Comparison of ENCODE assay signal across 29 cellular contexts in the genomic region with DNA sequence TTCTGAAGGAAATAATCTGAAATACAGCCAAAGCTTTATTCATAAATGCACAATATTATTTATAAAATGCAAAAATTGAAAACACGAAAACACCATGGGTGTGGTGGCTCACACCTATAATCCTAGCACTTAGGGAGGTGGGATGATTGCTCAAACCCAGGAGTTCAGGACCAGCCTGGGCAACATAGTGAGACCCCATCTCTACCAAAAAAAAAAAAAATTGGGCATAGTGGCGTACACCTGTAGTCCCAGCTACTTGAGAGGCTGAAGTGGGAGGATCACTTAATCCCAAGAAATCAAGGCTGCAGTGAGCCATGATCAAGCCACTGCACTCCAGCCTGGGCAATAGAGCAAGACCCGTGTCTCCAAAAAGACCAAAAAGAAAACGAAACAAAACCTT.
"Had no signal": no experiment of that assay in that cellular context is flagged by ENCODE, and none has a peak within 500 bp of the region (broad histone marks: within the 10 kb centered on the region; RNA-seq: fewer than 3 reads in every experiment).

No MANE protein-coding gene starts in this region.

- H3K36me3 ChIP-seq: colonic mucosa, esophagus muscularis mucosa, esophagus squamous epithelium, gastrocnemius medialis, gastroesophageal sphincter, heart left ventricle, heart right ventricle had no signal

- H3K27ac ChIP-seq: colonic mucosa, coronary artery, dorsolateral prefrontal cortex, epithelial cell of prostate, esophagus muscularis mucosa, esophagus squamous epithelium, foreskin keratinocyte, gastrocnemius medialis, gastroesophageal sphincter, heart left ventricle, heart right ventricle had no signal

- FAIRE-seq: colon, endometrium, endothelial cell of umbilical vein, frontal cortex had no signal

- H3K27ac Mint-ChIP-seq: dendritic cell treated with granulocyte-macrophage colony-stimulating factor and Interleukin-4, amounts not matched to agents 40 ng/mL and 50 ng/mL, for 4 days; effector memory CD8-positive, alpha-beta T cell; endodermal cell had no signal

- H3K27me3 Mint-ChIP-seq: effector memory CD8-positive, alpha-beta T cell had no signal

- H3K9me3 Mint-ChIP-seq: dendritic cell treated with granulocyte-macrophage colony-stimulating factor and Interleukin-4, amounts not matched to agents 40 ng/mL and 50 ng/mL, for 4 days; effector memory CD8-positive, alpha-beta T cell had no signal

- H3K9me3 ChIP-seq: colonic mucosa, esophagus muscularis mucosa, esophagus squamous epithelium, gastrocnemius medialis, gastroesophageal sphincter, heart left ventricle, heart right ventricle had no signal

- H3K4me3 ChIP-seq: colonic mucosa, coronary artery, dorsolateral prefrontal cortex, esophagus muscularis mucosa, esophagus squamous epithelium, gastrocnemius medialis, gastroesophageal sphincter, heart left ventricle, heart right ventricle had no signal

- H3K27me3 ChIP-seq: dorsolateral prefrontal cortex, esophagus muscularis mucosa, esophagus squamous epithelium, foreskin keratinocyte, gastrocnemius medialis, gastroesophageal sphincter, heart left ventricle, heart right ventricle had no signal

- H3K4me3 Mint-ChIP-seq: dendritic cell treated with granulocyte-macrophage colony-stimulating factor and Interleukin-4, amounts not matched to agents 40 ng/mL and 50 ng/mL, for 4 days; effector memory CD8-positive, alpha-beta T cell; endodermal cell had no signal

- DNase-seq: colonic mucosa; cortex of kidney; dermis blood vessel endothelial cell; dorsolateral prefrontal cortex; effector CD4-positive, alpha-beta T cell; effector CD8-positive, alpha-beta T cell; effector memory CD4-positive, alpha-beta T cell; effector memory CD8-positive, alpha-beta T cell; endodermal cell; erythroblast; esophagus squamous epithelium; foreskin fibroblast; foreskin keratinocyte; foreskin melanocyte; gastrocnemius medialis; glutamatergic neuron; head of caudate nucleus; heart left ventricle; heart right ventricle had no signal

- H3K4me1 ChIP-seq: colonic mucosa had no signal

- ATAC-seq: effector memory CD8-positive, alpha-beta T cell; esophagus mucosa; foreskin keratinocyte; gastrocnemius medialis; gastroesophageal sphincter; heart left ventricle; heart right ventricle had no signal
